Comparison of ENCODE assay signal across 33 cellular contexts in genomic region chr3:57095361-57095760, GRCh38. TPM values are rescaled to one million over a fixed set of nuclear protein-coding genes. Genes with fewer than 3 reads are reported as not detected.
"Had no signal": no experiment of that assay in that cellular context is flagged by ENCODE, and none has a peak within 500 bp of the region (broad histone marks: within the 10 kb centered on the region; RNA-seq: fewer than 3 reads in every experiment).

No MANE protein-coding gene starts in this region.

- H3K4me2 ChIP-seq: KMS-11 had no signal

- H3K4me3 ChIP-seq: SJSA1 had no signal

- H3K27me3 ChIP-seq: brain microvascular endothelial cell, SJSA1 had no signal

- ATAC-seq: activated CD8-positive, alpha-beta T cell treated with anti-CD3 and anti-CD28 coated beads for 36 hours; activated T-cell treated with anti-CD3 and anti-CD28 coated beads, Interleukin-2, amount 50 U/mL, for 72 hours; activated T-helper 17 cell treated with anti-CD3 and anti-CD28 coated beads, Interleukin-2, amount 50 U/mL, for 72 hours; Panc1; SK-N-SH treated with all-trans-retinoic acid at 6 μM for 48 hours; T-cell; T-helper 17 cell had no signal

- H3K9me3 Mint-ChIP-seq: activated CD4-positive, alpha-beta T cell treated with anti-CD3 and anti-CD28 coated beads, Interleukin-2, amount 10 ng/mL, durations not matched to agents 24 days and 14 days; activated CD8-positive, alpha-beta T cell treated with anti-CD3 and anti-CD28 coated beads for 36 hours; activated naive CD8-positive, alpha-beta T cell treated with anti-CD3 and anti-CD28 coated beads for 36 hours; activated T-cell treated with anti-CD3 and anti-CD28 coated beads, Interleukin-2, amount 50 U/mL, for 72 hours; activated T-helper 17 cell treated with anti-CD3 and anti-CD28 coated beads, Interleukin-2, amount 50 U/mL, for 72 hours; T-cell had no signal

- H3K27ac ChIP-seq: brain microvascular endothelial cell, KMS-11, SJSA1, VCaP had no signal

- H3K9ac ChIP-seq: KMS-11 had no signal

- H3K4me1 ChIP-seq: SJSA1 had no signal

- H3K36me3 Mint-ChIP-seq: activated naive CD8-positive, alpha-beta T cell treated with anti-CD3 and anti-CD28 coated beads for 36 hours; T-cell had no signal

- H3K36me3 ChIP-seq: brain microvascular endothelial cell, SJSA1 had no signal

- DNase-seq: activated CD4-positive, alpha-beta T cell treated with anti-CD3 and anti-CD28 coated beads, Interleukin-2, amount 10 ng/mL, durations not matched to agents 24 days and 14 days; activated CD4-positive, alpha-beta T cell treated with anti-CD3 and anti-CD28 coated beads, Interleukin-2, amount 50 U/mL, for 4 hours; activated CD4-positive, CD25-positive, alpha-beta regulatory T cell; activated CD8-positive, alpha-beta T cell treated with anti-CD3 and anti-CD28 coated beads for 36 hours; activated effector memory CD4-positive, alpha-beta T cell treated with anti-CD3 and anti-CD28 coated beads, Interleukin-2, amount 50 U/mL, for 16 hours; activated naive CD4-positive, alpha-beta T cell; activated naive CD4-positive, alpha-beta T cell treated with anti-CD3 and anti-CD28 coated beads, Interleukin-2, amount 50 U/mL, for 16 hours; activated naive CD8-positive, alpha-beta T cell treated with anti-CD3 and anti-CD28 coated beads for 36 hours; activated T-cell treated with anti-CD3 and anti-CD28 coated beads, Interleukin-2, amount 50 U/mL, for 1 hour; activated T-cell treated with anti-CD3 and anti-CD28 coated beads, Interleukin-2, amount 50 U/mL, for 72 hours; amniotic stem cell; aorta; brain microvascular endothelial cell; central memory CD4-positive, alpha-beta T cell; NCI-H1105; NCI-H1417 treated with DMSO at 0.1 percent for 48 hours; NCI-H187 treated with DMSO at 0.1 percent for 48 hours; NCI-H2081; NCI-H2227 treated with DMSO at 0.1 percent for 48 hours; NCI-H446; NCI-H510A treated with DMSO at 0.1 percent for 48 hours; NCI-H69; T-cell; T-helper 17 cell; T-helper 9 cell had no signal

- H3K27me3 Mint-ChIP-seq: activated CD8-positive, alpha-beta T cell treated with anti-CD3 and anti-CD28 coated beads for 36 hours; T-cell had no signal

- H3K9me3 ChIP-seq: SJSA1 had no signal

- H3K4me3 Mint-ChIP-seq: activated CD4-positive, alpha-beta T cell treated with anti-CD3 and anti-CD28 coated beads, Interleukin-2, amount 10 ng/mL, durations not matched to agents 24 days and 14 days; activated CD8-positive, alpha-beta T cell treated with anti-CD3 and anti-CD28 coated beads for 36 hours; activated naive CD8-positive, alpha-beta T cell treated with anti-CD3 and anti-CD28 coated beads for 36 hours; activated T-cell treated with anti-CD3 and anti-CD28 coated beads, Interleukin-2, amount 50 U/mL, for 72 hours; activated T-helper 17 cell treated with anti-CD3 and anti-CD28 coated beads, Interleukin-2, amount 50 U/mL, for 72 hours; T-cell; T-helper 17 cell had no signal

- H3K27ac Mint-ChIP-seq: activated CD4-positive, alpha-beta T cell treated with anti-CD3 and anti-CD28 coated beads, Interleukin-2, amount 10 ng/mL, durations not matched to agents 24 days and 14 days; activated CD8-positive, alpha-beta T cell treated with anti-CD3 and anti-CD28 coated beads for 36 hours; activated naive CD8-positive, alpha-beta T cell treated with anti-CD3 and anti-CD28 coated beads for 36 hours; activated T-cell treated with anti-CD3 and anti-CD28 coated beads, Interleukin-2, amount 50 U/mL, for 72 hours; activated T-helper 17 cell treated with anti-CD3 and anti-CD28 coated beads, Interleukin-2, amount 50 U/mL, for 72 hours; T-cell; T-helper 17 cell had no signal

- H3K4me1 Mint-ChIP-seq: activated T-helper 17 cell treated with anti-CD3 and anti-CD28 coated beads, Interleukin-2, amount 50 U/mL, for 72 hours had no signal

RNA-seq across cellular contexts. Expression of gene SPATA12, which starts 34.9 kb away (rescaled TPM):
- total RNA-seq: activated CD4-positive, alpha-beta T cell treated with anti-CD3 and anti-CD28 coated beads, Interleukin-2, amount 10 ng/mL, durations not matched to agents 24 days and 14 days; activated CD8-positive, alpha-beta memory T cell treated with anti-CD3 and anti-CD28 coated beads for 36 hours; activated CD8-positive, alpha-beta T cell treated with anti-CD3 and anti-CD28 coated beads for 36 hours; activated naive CD8-positive, alpha-beta T cell treated with anti-CD3 and anti-CD28 coated beads for 36 hours; activated T-cell treated with anti-CD3 and anti-CD28 coated beads, Interleukin-2, amount 50 U/mL, for 72 hours; activated T-helper 17 cell treated with anti-CD3 and anti-CD28 coated beads, Interleukin-2, amount 50 U/mL, for 72 hours; aorta; RPMI7951; SJSA1; T-cell; T-helper 17 cell had no signal
- polyA plus RNA-seq: aorta had no signal
